In the genomic region with DNA sequence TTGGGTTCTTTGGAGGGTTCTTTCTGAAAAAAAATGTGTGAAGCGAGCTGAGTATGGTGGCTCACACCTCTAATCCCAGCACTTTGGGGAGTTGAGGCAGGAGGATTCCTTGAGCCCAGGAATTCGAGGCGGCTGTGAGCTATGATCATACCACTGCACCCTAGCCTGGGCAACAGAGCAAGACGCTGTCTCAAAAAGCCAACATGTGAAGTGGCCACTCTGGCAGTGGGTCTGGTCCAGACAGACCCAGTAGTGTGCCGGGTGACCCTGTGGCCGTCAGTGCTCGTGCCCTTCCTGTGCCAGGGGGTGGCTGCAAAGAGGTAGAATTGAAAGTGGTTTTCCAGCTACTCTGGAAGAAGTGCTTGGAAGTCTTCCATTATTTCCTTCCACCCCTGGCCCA, we compare ENCODE assay signal across 30 cellular contexts. TPM values are rescaled to one million over a fixed set of nuclear protein-coding genes. Genes with fewer than 3 reads are reported as not detected.
"Had no signal": no experiment of that assay in that cellular context is flagged by ENCODE, and none has a peak within 500 bp of the region (broad histone marks: within the 10 kb centered on the region; RNA-seq: fewer than 3 reads in every experiment).

No MANE protein-coding gene starts in this region.

- H3K4me1 ChIP-seq: breast epithelium had no signal

- H3K4me3 ChIP-seq: adrenal gland, ascending aorta, breast epithelium, cardiac muscle cell, coronary artery, dorsolateral prefrontal cortex had no signal

- H3K9me3 ChIP-seq: adrenal gland, ascending aorta, breast epithelium had no signal

- H3K27me3 ChIP-seq: adrenal gland, ascending aorta, breast epithelium, cardiac muscle cell, dorsolateral prefrontal cortex had no signal

- H3K9me3 Mint-ChIP-seq: activated CD8-positive, alpha-beta T cell treated with anti-CD3 and anti-CD28 coated beads for 36 hours; activated naive CD4-positive, alpha-beta T cell treated with anti-CD3 and anti-CD28 coated beads for 36 hours; activated naive CD4-positive, alpha-beta T cell treated with anti-CD3 and anti-CD28 coated beads, Interleukin-2, amount 50 U/mL, for 24 hours; activated naive CD8-positive, alpha-beta T cell treated with anti-CD3 and anti-CD28 coated beads for 36 hours; activated naive CD8-positive, alpha-beta T cell treated with anti-CD3 and anti-CD28 coated beads, Interleukin-2, amount 50 U/mL, for 24 hours; activated T-cell treated with anti-CD3 and anti-CD28 coated beads, Interleukin-2, amount 50 U/mL, for 4 hours; activated T-helper 17 cell treated with anti-CD3 and anti-CD28 coated beads, Interleukin-2, amount 50 U/mL, for 72 hours; brain; dendritic cell treated with granulocyte-macrophage colony-stimulating factor and Interleukin-4, amounts not matched to agents 40 ng/mL and 50 ng/mL, for 4 days; endodermal cell; WTC11 had no signal

- H3K36me3 ChIP-seq: breast epithelium had no signal

- H3K27ac ChIP-seq: adrenal gland, ascending aorta, breast epithelium, cardiac muscle cell, coronary artery, dorsolateral prefrontal cortex, VCaP had no signal

- H3K4me1 Mint-ChIP-seq: activated T-helper 17 cell treated with anti-CD3 and anti-CD28 coated beads, Interleukin-2, amount 50 U/mL, for 72 hours had no signal

- H3K27me3 Mint-ChIP-seq: activated naive CD4-positive, alpha-beta T cell treated with anti-CD3 and anti-CD28 coated beads, Interleukin-2, amount 50 U/mL, for 24 hours; activated T-helper 17 cell treated with anti-CD3 and anti-CD28 coated beads, Interleukin-2, amount 50 U/mL, for 72 hours had no signal

- H3K27ac Mint-ChIP-seq: activated CD8-positive, alpha-beta T cell treated with anti-CD3 and anti-CD28 coated beads for 36 hours; activated naive CD4-positive, alpha-beta T cell treated with anti-CD3 and anti-CD28 coated beads for 36 hours; activated naive CD8-positive, alpha-beta T cell treated with anti-CD3 and anti-CD28 coated beads for 36 hours; activated naive CD8-positive, alpha-beta T cell treated with anti-CD3 and anti-CD28 coated beads, Interleukin-2, amount 50 U/mL, for 24 hours; activated T-helper 17 cell treated with anti-CD3 and anti-CD28 coated beads, Interleukin-2, amount 50 U/mL, for 72 hours; dendritic cell treated with granulocyte-macrophage colony-stimulating factor and Interleukin-4, amounts not matched to agents 40 ng/mL and 50 ng/mL, for 4 days; endodermal cell; WTC11 had no signal

- DNase-seq: activated CD4-positive, alpha-beta T cell treated with anti-CD3 and anti-CD28 coated beads for 48 hours; activated CD4-positive, alpha-beta T cell treated with anti-CD3 and anti-CD28 coated beads, Interleukin-2, amount 50 U/mL, for 1 hour; activated CD4-positive, alpha-beta T cell treated with anti-CD3 and anti-CD28 coated beads, Interleukin-2, amount 50 U/mL, for 48 hours; activated CD8-positive, alpha-beta memory T cell treated with anti-CD3 and anti-CD28 coated beads for 24 hours; activated CD8-positive, alpha-beta T cell treated with anti-CD3 and anti-CD28 coated beads for 36 hours; activated effector memory CD4-positive, alpha-beta T cell treated with anti-CD3 and anti-CD28 coated beads, Interleukin-2, amount 50 U/mL, for 16 hours; activated naive CD4-positive, alpha-beta T cell treated with anti-CD3 and anti-CD28 coated beads for 36 hours; activated naive CD8-positive, alpha-beta T cell treated with anti-CD3 and anti-CD28 coated beads for 36 hours; activated naive CD8-positive, alpha-beta T cell treated with anti-CD3 and anti-CD28 coated beads, Interleukin-2, amount 50 U/mL, for 24 hours; activated T-cell treated with anti-CD3 and anti-CD28 coated beads, Interleukin-2, amount 50 U/mL, for 4 hours; adrenal gland; amygdala; central memory CD4-positive, alpha-beta T cell; cerebellar nuclear complex; dorsolateral prefrontal cortex; effector memory CD4-positive, alpha-beta T cell; endodermal cell; foreskin fibroblast; T-helper 2 cell had no signal

- ATAC-seq: activated CD8-positive, alpha-beta T cell treated with anti-CD3 and anti-CD28 coated beads for 36 hours; activated naive CD8-positive, alpha-beta T cell treated with anti-CD3 and anti-CD28 coated beads, Interleukin-2, amount 50 U/mL, for 24 hours; activated T-cell treated with anti-CD3 and anti-CD28 coated beads, Interleukin-2, amount 50 U/mL, for 4 hours; activated T-helper 17 cell treated with anti-CD3 and anti-CD28 coated beads, Interleukin-2, amount 50 U/mL, for 72 hours; esophagus mucosa; WTC11 had no signal

- H3K4me3 Mint-ChIP-seq: activated CD8-positive, alpha-beta T cell treated with anti-CD3 and anti-CD28 coated beads for 36 hours; activated naive CD4-positive, alpha-beta T cell treated with anti-CD3 and anti-CD28 coated beads for 36 hours; activated naive CD4-positive, alpha-beta T cell treated with anti-CD3 and anti-CD28 coated beads, Interleukin-2, amount 50 U/mL, for 24 hours; activated naive CD8-positive, alpha-beta T cell treated with anti-CD3 and anti-CD28 coated beads for 36 hours; activated naive CD8-positive, alpha-beta T cell treated with anti-CD3 and anti-CD28 coated beads, Interleukin-2, amount 50 U/mL, for 24 hours; activated T-cell treated with anti-CD3 and anti-CD28 coated beads, Interleukin-2, amount 50 U/mL, for 4 hours; activated T-helper 17 cell treated with anti-CD3 and anti-CD28 coated beads, Interleukin-2, amount 50 U/mL, for 72 hours; brain; dendritic cell treated with granulocyte-macrophage colony-stimulating factor and Interleukin-4, amounts not matched to agents 40 ng/mL and 50 ng/mL, for 4 days; endodermal cell; WTC11 had no signal

RNA-seq across cellular contexts. Expression of a gene that starts 25.2 kb away (rescaled TPM):
- total RNA-seq: activated naive CD4-positive, alpha-beta T cell treated with anti-CD3 and anti-CD28 coated beads for 36 hours; activated naive CD8-positive, alpha-beta T cell treated with anti-CD3 and anti-CD28 coated beads for 36 hours had no signal
